21 cellular contexts compared by ENCODE assay signal in the genomic region with DNA sequence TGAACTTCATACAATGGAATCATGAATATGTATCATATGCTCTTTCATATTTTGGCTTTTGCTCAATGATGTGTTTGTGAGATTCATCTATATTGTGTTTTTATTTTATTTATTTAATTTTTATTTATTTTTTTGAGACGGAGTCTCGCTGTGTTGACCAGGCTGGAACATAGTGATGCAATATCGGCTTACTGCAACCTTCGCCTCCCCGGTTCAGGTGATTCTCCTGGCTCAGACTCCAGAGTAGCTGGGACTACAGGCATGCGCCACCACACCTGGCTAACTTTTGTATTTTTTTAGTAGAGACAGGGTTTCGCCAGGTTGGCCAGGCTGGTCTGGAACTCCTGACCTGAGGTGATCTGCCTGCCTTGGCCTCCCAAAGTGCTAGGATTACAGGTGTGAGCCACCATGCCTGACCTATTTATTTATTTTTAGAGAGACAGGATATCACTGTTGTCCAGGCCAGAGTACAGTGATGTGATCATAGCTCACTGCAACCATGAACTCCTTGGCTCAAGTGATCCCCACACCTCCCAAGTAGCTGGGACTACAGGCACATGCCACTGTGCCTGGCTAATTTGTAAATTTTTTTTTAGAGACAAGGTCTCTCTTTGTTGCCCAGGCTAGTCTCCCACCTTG.
DNase-seq lines count a peak whose midpoint lies in the region; ATAC-seq and TF ChIP-seq lines count a peak whose summit lies in the region.
"Had no signal": no experiment of that assay in that cellular context is flagged by ENCODE, and none has a peak within 500 bp of the region (broad histone marks: within the 10 kb centered on the region; RNA-seq: fewer than 3 reads in every experiment).

No MANE protein-coding gene starts in this region.

- H3K4me3 ChIP-seq in right lobe of liver = no peak overlapping the region
- H3K4me3 ChIP-seq: BLaER1 treated with 17β-estradiol and CSF1 and Interleukin-3, amounts not matched to agents 10 nM and 100 nM; GM23338 had no signal

- no peak for DNase-seq in activated CD8-positive, alpha-beta T cell treated with anti-CD3 and anti-CD28 coated beads for 36 hours
- DNase-seq in activated CD8-positive, alpha-beta T cell treated with anti-CD3 and anti-CD28 coated beads, Interleukin-2, amount 10 ng/mL, durations not matched to agents 7 days and 5 days = no peak
- DNase-seq in left lobe of liver (ENCODE audit: low spot score) = no peak
- no peak for DNase-seq in right lobe of liver
- no peak for DNase-seq in stimulated activated naive B cell treated with anti-CD40 and anti-IgM and Interleukin-4, amounts not matched to agents 10 μg/mL and 1 μg/mL and 100 μg/mL, for 72 hours
- DNase-seq in DMS79 (lab: John Stamatoyannopoulos, UW) = no peak
- no peak for DNase-seq in GM20000 (ENCODE audit: low spot score)
- DNase-seq: AML-193; BE2C; CD4-positive, alpha-beta T cell; CD8-positive, alpha-beta memory T cell; DMS 273 treated with DMSO at 0.1 percent for 48 hours; DMS79 treated with DMSO at 0.1 percent for 48 hours; GF-D8; H9 had no signal

- no peaks in the 10 kb centered on the region for H3K9me3 ChIP-seq in right lobe of liver
- H3K9me3 ChIP-seq: BE2C had no signal

- H3K9me3 Mint-ChIP-seq in activated CD8-positive, alpha-beta T cell treated with anti-CD3 and anti-CD28 coated beads for 36 hours = no peaks in the 10 kb centered on the region
- H3K9me3 Mint-ChIP-seq in activated CD8-positive, alpha-beta T cell treated with anti-CD3 and anti-CD28 coated beads, Interleukin-2, amount 10 ng/mL, durations not matched to agents 7 days and 5 days (ENCODE audit: insufficient read depth) = no peaks in the 10 kb centered on the region
- H3K9me3 Mint-ChIP-seq in stimulated activated naive B cell treated with anti-CD40 and anti-IgM and Interleukin-4, amounts not matched to agents 10 μg/mL and 1 μg/mL and 100 μg/mL, for 72 hours = no peaks in the 10 kb centered on the region
- H3K9me3 Mint-ChIP-seq: CD14-positive monocyte; CD4-positive, alpha-beta T cell; CD8-positive, alpha-beta memory T cell had no signal

- 46% methylated on average over 6 of the region's 7 CpGs for WGBS in right lobe of liver (ENCODE audit: insufficient coverage, low coverage, low lambda C conversion rate, missing lambda C conversion rate)

- TF ChIP-seq POLR2A in right lobe of liver (IDR thresholded peaks at IDR 0.05) = no peak

- POLR2A ChIA-PET in activated CD8-positive, alpha-beta T cell treated with anti-CD3 and anti-CD28 coated beads for 36 hours (lab: Charles Lee) = no interaction called here
- POLR2A ChIA-PET in activated CD8-positive, alpha-beta T cell treated with anti-CD3 and anti-CD28 coated beads, Interleukin-2, amount 10 ng/mL, durations not matched to agents 7 days and 5 days (lab: Charles Lee) = no interaction called here

- no peak for ATAC-seq in activated CD8-positive, alpha-beta T cell treated with anti-CD3 and anti-CD28 coated beads for 36 hours
- no peak for ATAC-seq in activated CD8-positive, alpha-beta T cell treated with anti-CD3 and anti-CD28 coated beads, Interleukin-2, amount 10 ng/mL, durations not matched to agents 7 days and 5 days
- ATAC-seq in left lobe of liver (peak; percentile 75), right lobe of liver (peak; percentile 67 to 92 (median 75)), HG03095 (IDR thresholded peaks at IDR 0.05; ENCODE audit: unreplicated experiment) (no peak)
- no peak for ATAC-seq in stimulated activated naive B cell treated with anti-CD40 and anti-IgM and Interleukin-4, amounts not matched to agents 10 μg/mL and 1 μg/mL and 100 μg/mL, for 72 hours (replicated peaks)
- ATAC-seq: GM23338, HCT116 had no signal

- peaks cover 21% of the 10 kb centered on the region for H3K36me3 Mint-ChIP-seq in activated CD8-positive, alpha-beta T cell treated with anti-CD3 and anti-CD28 coated beads for 36 hours (ENCODE audit: low read depth)
- peaks cover 19% of the 10 kb centered on the region for H3K36me3 Mint-ChIP-seq in activated CD8-positive, alpha-beta T cell treated with anti-CD3 and anti-CD28 coated beads, Interleukin-2, amount 10 ng/mL, durations not matched to agents 7 days and 5 days (ENCODE audit: low read depth)
- peaks cover 26 to 43% of the 10 kb centered on the region in 2 donors for H3K36me3 Mint-ChIP-seq in stimulated activated naive B cell treated with anti-CD40 and anti-IgM and Interleukin-4, amounts not matched to agents 10 μg/mL and 1 μg/mL and 100 μg/mL, for 72 hours

- no peaks in the 10 kb centered on the region for H3K27me3 ChIP-seq in right lobe of liver
- H3K27me3 ChIP-seq: BE2C; BLaER1 treated with 17β-estradiol and CSF1 and Interleukin-3, amounts not matched to agents 10 nM and 100 nM had no signal

- TF ChIP-seq CTCF in activated CD8-positive, alpha-beta T cell treated with anti-CD3 and anti-CD28 coated beads for 36 hours (IDR thresholded peaks at IDR 0.05) = no peak
- TF ChIP-seq CTCF in right lobe of liver (IDR thresholded peaks at IDR 0.05) (no peak), GM20000 (IDR thresholded peaks at IDR 0.05; ENCODE audit: extremely low read depth, missing control alignments) (no peak)

- H3K36me3 ChIP-seq in right lobe of liver = no peaks in the 10 kb centered on the region
- H3K36me3 ChIP-seq: BE2C had no signal

- no peaks in the 10 kb centered on the region for H3K27me3 Mint-ChIP-seq in activated CD8-positive, alpha-beta T cell treated with anti-CD3 and anti-CD28 coated beads for 36 hours
- no peaks in the 10 kb centered on the region for H3K27me3 Mint-ChIP-seq in activated CD8-positive, alpha-beta T cell treated with anti-CD3 and anti-CD28 coated beads, Interleukin-2, amount 10 ng/mL, durations not matched to agents 7 days and 5 days (ENCODE audit: low read depth)
- no peaks in the 10 kb centered on the region for H3K27me3 Mint-ChIP-seq in stimulated activated naive B cell treated with anti-CD40 and anti-IgM and Interleukin-4, amounts not matched to agents 10 μg/mL and 1 μg/mL and 100 μg/mL, for 72 hours
- H3K27me3 Mint-ChIP-seq: CD4-positive, alpha-beta T cell; CD8-positive, alpha-beta memory T cell had no signal

- CTCF ChIA-PET in activated CD8-positive, alpha-beta T cell treated with anti-CD3 and anti-CD28 coated beads for 36 hours (lab: Charles Lee) = no interaction called here
- CTCF ChIA-PET in activated CD8-positive, alpha-beta T cell treated with anti-CD3 and anti-CD28 coated beads, Interleukin-2, amount 10 ng/mL, durations not matched to agents 7 days and 5 days (lab: Charles Lee) = interaction anchor here (1.0 kb wide), 1 partner anchor 62 kb away, joined by 4 read pairs; no protein-coding TSS in a partner anchor

- intact Hi-C loops in activated CD8-positive, alpha-beta T cell treated with anti-CD3 and anti-CD28 coated beads for 36 hours (cut with micrococcal nuclease) = no loop called here
- intact Hi-C loops in right lobe of liver (cut with DNase I) = no loop called here

- no peak overlapping the region for H3K4me3 Mint-ChIP-seq in activated CD8-positive, alpha-beta T cell treated with anti-CD3 and anti-CD28 coated beads for 36 hours
- H3K4me3 Mint-ChIP-seq in activated CD8-positive, alpha-beta T cell treated with anti-CD3 and anti-CD28 coated beads, Interleukin-2, amount 10 ng/mL, durations not matched to agents 7 days and 5 days = no peak overlapping the region
- H3K4me3 Mint-ChIP-seq in stimulated activated naive B cell treated with anti-CD40 and anti-IgM and Interleukin-4, amounts not matched to agents 10 μg/mL and 1 μg/mL and 100 μg/mL, for 72 hours = no peak overlapping the region
- H3K4me3 Mint-ChIP-seq: CD14-positive monocyte; CD4-positive, alpha-beta T cell; CD8-positive, alpha-beta memory T cell; GM23338; H9 had no signal

- peaks cover 11% of the 10 kb centered on the region for H3K4me1 Mint-ChIP-seq in activated CD8-positive, alpha-beta T cell treated with anti-CD3 and anti-CD28 coated beads for 36 hours (ENCODE audit: low read depth)
- peaks cover 4% of the 10 kb centered on the region for H3K4me1 Mint-ChIP-seq in activated CD8-positive, alpha-beta T cell treated with anti-CD3 and anti-CD28 coated beads, Interleukin-2, amount 10 ng/mL, durations not matched to agents 7 days and 5 days (ENCODE audit: low read depth)
- H3K4me1 Mint-ChIP-seq in stimulated activated naive B cell treated with anti-CD40 and anti-IgM and Interleukin-4, amounts not matched to agents 10 μg/mL and 1 μg/mL and 100 μg/mL, for 72 hours = peaks cover 9 to 16% of the 10 kb centered on the region in 2 donors
- H3K4me1 Mint-ChIP-seq: CD14-positive monocyte had no signal

- H3K27ac ChIP-seq in right lobe of liver = no peak overlapping the region
- H3K27ac ChIP-seq: 22Rv1; BLaER1 treated with 17β-estradiol and CSF1 and Interleukin-3, amounts not matched to agents 10 nM and 100 nM had no signal

- no peaks in the 10 kb centered on the region for H3K4me1 ChIP-seq in right lobe of liver
- H3K4me1 ChIP-seq: BE2C had no signal

- H3K27ac Mint-ChIP-seq in activated CD8-positive, alpha-beta T cell treated with anti-CD3 and anti-CD28 coated beads for 36 hours = peak overlapping the region; percentile 10
- H3K27ac Mint-ChIP-seq in activated CD8-positive, alpha-beta T cell treated with anti-CD3 and anti-CD28 coated beads, Interleukin-2, amount 10 ng/mL, durations not matched to agents 7 days and 5 days = no peak overlapping the region
- H3K27ac Mint-ChIP-seq in stimulated activated naive B cell treated with anti-CD40 and anti-IgM and Interleukin-4, amounts not matched to agents 10 μg/mL and 1 μg/mL and 100 μg/mL, for 72 hours = peak overlapping the region; percentile 9
- H3K27ac Mint-ChIP-seq: CD4-positive, alpha-beta T cell; GM23338; H9 had no signal

Comparison
In these comparisons a context has a peak if more than half of its experiments do, and no peak if none do; other contexts are left out.
1. ATAC-seq: peak in left lobe of liver (single experiment) and right lobe of liver (4 of 4); none in activated CD8-positive, alpha-beta T cell treated with anti-CD3 and anti-CD28 coated beads for 36 hours (single experiment), activated CD8-positive, alpha-beta T cell treated with anti-CD3 and anti-CD28 coated beads, Interleukin-2, amount 10 ng/mL, durations not matched to agents 7 days and 5 days (single experiment), stimulated activated naive B cell treated with anti-CD40 and anti-IgM and Interleukin-4, amounts not matched to agents 10 μg/mL and 1 μg/mL and 100 μg/mL, for 72 hours (0 of 2) and HG03095 (single experiment).